In the genomic region with DNA sequence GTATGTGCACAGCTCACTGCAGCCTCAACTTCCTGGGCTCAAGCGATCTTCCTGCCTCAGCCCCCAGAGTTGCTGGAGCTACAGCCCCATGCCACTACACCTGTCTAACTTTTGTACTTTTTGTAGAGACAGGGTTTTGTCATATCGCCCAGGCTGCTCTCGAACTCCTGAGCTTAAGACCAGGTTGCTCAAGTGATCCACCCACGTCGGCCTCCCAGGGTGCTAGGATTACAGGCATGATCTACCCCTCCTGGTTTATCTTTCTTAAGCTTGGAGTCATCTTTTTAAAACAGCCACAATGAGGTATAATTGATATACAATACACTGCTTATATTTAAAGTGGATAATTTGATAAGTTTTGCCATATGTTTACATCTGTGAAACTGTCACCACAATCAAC, we compare ENCODE assay signal across 14 cellular contexts. TPM values are rescaled to one million over a fixed set of nuclear protein-coding genes. Genes with fewer than 3 reads are reported as not detected.
DNase-seq lines count a peak whose midpoint lies in the region; ATAC-seq and TF ChIP-seq lines count a peak whose summit lies in the region.
"Had no signal": no experiment of that assay in that cellular context is flagged by ENCODE, and none has a peak within 500 bp of the region (broad histone marks: within the 10 kb centered on the region; RNA-seq: fewer than 3 reads in every experiment).

No MANE protein-coding gene starts in this region.

- no peaks in the 10 kb centered on the region for H3K9me3 Mint-ChIP-seq in activated naive CD8-positive, alpha-beta T cell (ENCODE audit: low read depth)
- H3K9me3 Mint-ChIP-seq in activated naive CD8-positive, alpha-beta T cell treated with anti-CD3 and anti-CD28 coated beads, Interleukin-2, amount 50 U/mL, for 24 hours = no peaks in the 10 kb centered on the region
- H3K9me3 Mint-ChIP-seq in stimulated activated effector memory CD8-positive, alpha-beta T cell treated with anti-CD3 and anti-CD28 coated beads, Interleukin-12 subunit alpha, Interleukin-12 subunit beta, amount 100 ng/mL, for 72 hours = no peaks in the 10 kb centered on the region
- H3K9me3 Mint-ChIP-seq: IgD-negative memory B cell had no signal

- H3K27ac Mint-ChIP-seq in activated naive CD8-positive, alpha-beta T cell = peak overlapping the region; percentile 59
- no peak overlapping the region for H3K27ac Mint-ChIP-seq in activated naive CD8-positive, alpha-beta T cell treated with anti-CD3 and anti-CD28 coated beads, Interleukin-2, amount 50 U/mL, for 24 hours
- H3K27ac Mint-ChIP-seq in stimulated activated effector memory CD8-positive, alpha-beta T cell treated with anti-CD3 and anti-CD28 coated beads, Interleukin-12 subunit alpha, Interleukin-12 subunit beta, amount 100 ng/mL, for 72 hours = peak overlapping the region; percentile 29

- H3K9me3 ChIP-seq in esophagus muscularis mucosa (no peaks in the 10 kb centered on the region), vagina (no peaks in the 10 kb centered on the region), HAP-1 (no peaks in the 10 kb centered on the region)

- TF ChIP-seq EP300 in esophagus muscularis mucosa (IDR thresholded peaks at IDR 0.05) = no peak

- no peak overlapping the region for H3K4me3 Mint-ChIP-seq in activated naive CD8-positive, alpha-beta T cell
- no peak overlapping the region for H3K4me3 Mint-ChIP-seq in activated naive CD8-positive, alpha-beta T cell treated with anti-CD3 and anti-CD28 coated beads, Interleukin-2, amount 50 U/mL, for 24 hours
- H3K4me3 Mint-ChIP-seq in stimulated activated effector memory CD8-positive, alpha-beta T cell treated with anti-CD3 and anti-CD28 coated beads, Interleukin-12 subunit alpha, Interleukin-12 subunit beta, amount 100 ng/mL, for 72 hours = no peak overlapping the region
- H3K4me3 Mint-ChIP-seq: IgD-negative memory B cell had no signal

- in situ Hi-C loops in HAP-1 (cut with MboI; ENCODE audit: low sequenced_read_pairs) = no loop called here

- no peak for TF ChIP-seq CTCF in esophagus muscularis mucosa (IDR thresholded peaks at IDR 0.05)
- no peak for TF ChIP-seq CTCF in vagina (IDR thresholded peaks at IDR 0.05)

- 78% methylated on average over 5 of the region's 5 CpGs for WGBS in esophagus muscularis mucosa

- H3K36me3 Mint-ChIP-seq in activated naive CD8-positive, alpha-beta T cell = no peaks in the 10 kb centered on the region
- no peaks in the 10 kb centered on the region for H3K36me3 Mint-ChIP-seq in activated naive CD8-positive, alpha-beta T cell treated with anti-CD3 and anti-CD28 coated beads, Interleukin-2, amount 50 U/mL, for 24 hours (ENCODE audit: low read depth)
- H3K36me3 Mint-ChIP-seq in stimulated activated effector memory CD8-positive, alpha-beta T cell treated with anti-CD3 and anti-CD28 coated beads, Interleukin-12 subunit alpha, Interleukin-12 subunit beta, amount 100 ng/mL, for 72 hours = no peaks in the 10 kb centered on the region

- ATAC-seq in activated naive CD8-positive, alpha-beta T cell treated with anti-CD3 and anti-CD28 coated beads, Interleukin-2, amount 50 U/mL, for 24 hours = no peak
- no peak for ATAC-seq in stimulated activated effector memory CD8-positive, alpha-beta T cell treated with anti-CD3 and anti-CD28 coated beads, Interleukin-12 subunit alpha, Interleukin-12 subunit beta, amount 100 ng/mL, for 72 hours

- H3K4me1 Mint-ChIP-seq in activated naive CD8-positive, alpha-beta T cell (ENCODE audit: low read depth) = peaks cover 9% of the 10 kb centered on the region
- H3K4me1 Mint-ChIP-seq in activated naive CD8-positive, alpha-beta T cell treated with anti-CD3 and anti-CD28 coated beads, Interleukin-2, amount 50 U/mL, for 24 hours = peaks cover 18% of the 10 kb centered on the region
- peaks cover 18% of the 10 kb centered on the region for H3K4me1 Mint-ChIP-seq in stimulated activated effector memory CD8-positive, alpha-beta T cell treated with anti-CD3 and anti-CD28 coated beads, Interleukin-12 subunit alpha, Interleukin-12 subunit beta, amount 100 ng/mL, for 72 hours

- no peak overlapping the region for H3K4me3 ChIP-seq in esophagus muscularis mucosa
- no peak overlapping the region for H3K4me3 ChIP-seq in vagina
- H3K4me3 ChIP-seq in HAP-1 = no peak overlapping the region

- H3K27me3 ChIP-seq in esophagus muscularis mucosa = no peaks in the 10 kb centered on the region
- no peaks in the 10 kb centered on the region for H3K27me3 ChIP-seq in vagina
- H3K27me3 ChIP-seq in HAP-1 (ENCODE audit: low read depth) = no peaks in the 10 kb centered on the region

- no peak for DNase-seq in activated naive CD8-positive, alpha-beta T cell treated with anti-CD3 and anti-CD28 coated beads, Interleukin-2, amount 50 U/mL, for 24 hours
- no peak for DNase-seq in esophagus muscularis mucosa (ENCODE audit: extremely low spot score)
- DNase-seq in stimulated activated effector memory CD8-positive, alpha-beta T cell treated with anti-CD3 and anti-CD28 coated beads, Interleukin-12 subunit alpha, Interleukin-12 subunit beta, amount 100 ng/mL, for 72 hours (ENCODE audit: low spot score in 2 of 2) = no peak
- DNase-seq in vagina (ENCODE audit: extremely low spot score in 2 of 2) = no peak
- DNase-seq in iPS-NIHi11 (ENCODE audit: low spot score) = no peak
- no peak for DNase-seq in RKO (ENCODE audit: low spot score)
- no peak for DNase-seq in HAP-1 (ENCODE audit: low spot score in 2 of 2)
- DNase-seq: HCEC 1CT, NCI-H1417 treated with DMSO at 0.1 percent for 48 hours, NCI-H2029, NCI-H510A, NCI-H82 had no signal

- peak overlapping the region in 3 of 4 donors; percentile 28 to 85 (median 81) for H3K27ac ChIP-seq in esophagus muscularis mucosa (replicated peaks in 1 of 4)
- peak overlapping the region; percentile 57 for H3K27ac ChIP-seq in vagina

- no peak for TF ChIP-seq POLR2A in esophagus muscularis mucosa (IDR thresholded peaks at IDR 0.05; ENCODE audit: low read depth)
- TF ChIP-seq POLR2A in vagina (IDR thresholded peaks at IDR 0.05) = no peak

- intact Hi-C loops in esophagus muscularis mucosa (cut with DNase I) = loop anchor here (5.0 to 10.0 kb wide), 2 partner anchors 125 to 343 kb away; partner anchors contain the start of gene NVL
- intact Hi-C loops in vagina (cut with DNase I) = loop anchor here (5.0 kb wide), 1 partner anchor 343 kb away; no protein-coding TSS in a partner anchor

- H3K27me3 Mint-ChIP-seq in activated naive CD8-positive, alpha-beta T cell = no peaks in the 10 kb centered on the region
- H3K27me3 Mint-ChIP-seq in activated naive CD8-positive, alpha-beta T cell treated with anti-CD3 and anti-CD28 coated beads, Interleukin-2, amount 50 U/mL, for 24 hours = no peaks in the 10 kb centered on the region
- H3K27me3 Mint-ChIP-seq: IgD-negative memory B cell had no signal

- H3K36me3 ChIP-seq in esophagus muscularis mucosa (no peaks in the 10 kb centered on the region), vagina (no peaks in the 10 kb centered on the region), HAP-1 (replicated peaks) (no peaks in the 10 kb centered on the region)

- H3K4me1 ChIP-seq in esophagus muscularis mucosa (peaks cover 21 to 48% (median 40%) of the 10 kb centered on the region in 4 donors), vagina (peaks cover 32% of the 10 kb centered on the region), HAP-1 (peaks cover 3% of the 10 kb centered on the region)

RNA-seq across cellular contexts. Expression of gene WDR26, which starts 25.3 kb away (rescaled TPM):
- total RNA-seq in esophagus muscularis mucosa (10 to 100 TPM; 74.9 to 84.7 (median 78.4) TPM), vagina (77.3 TPM)
